10 cellular contexts compared by ENCODE assay signal in the genomic region with DNA sequence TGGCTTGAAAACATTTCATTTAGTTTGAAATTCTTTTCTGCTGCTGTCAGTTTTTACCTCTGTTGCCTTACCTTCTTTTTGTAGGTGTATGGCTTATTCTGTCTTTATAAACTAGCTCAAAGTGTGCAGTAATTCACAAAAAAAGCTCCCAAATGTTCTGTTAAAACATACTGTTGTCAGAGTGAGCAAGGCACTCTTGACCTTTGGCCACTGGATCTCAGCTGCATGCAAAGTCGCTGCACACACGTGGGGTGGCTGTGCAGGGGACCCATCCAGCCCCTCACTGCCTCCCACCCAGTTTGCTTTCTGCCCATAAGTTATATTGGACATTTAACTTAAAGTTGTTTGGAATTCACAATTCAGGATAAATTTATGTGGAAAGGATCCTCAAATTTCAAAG.
"Had no signal": no experiment of that assay in that cellular context is flagged by ENCODE, and none has a peak within 500 bp of the region (broad histone marks: within the 10 kb centered on the region; RNA-seq: fewer than 3 reads in every experiment).

No MANE protein-coding gene starts in this region.

- H3K4me3 Mint-ChIP-seq: GM23338, H9, IgD-negative memory B cell had no signal

- H3K27ac Mint-ChIP-seq: GM23338, IgD-negative memory B cell had no signal

- H3K4me3 ChIP-seq: GM23338 had no signal

- H3K36me3 Mint-ChIP-seq: IgD-negative memory B cell had no signal

- H3K9me3 Mint-ChIP-seq: GM23338, H9, IgD-negative memory B cell had no signal

- H3K4me2 ChIP-seq: GM23338, KMS-11 had no signal

- ATAC-seq: GM23338 had no signal

- H3K9ac ChIP-seq: KMS-11 had no signal

- DNase-seq: H9, HCEC 1CT, Karpas-422, KBM-7 had no signal

- FAIRE-seq: H1, H54, HTR-8/SVneo had no signal

- H3K27ac ChIP-seq: KMS-11 had no signal

- H2AFZ ChIP-seq: GM23338 had no signal
